16 cellular contexts compared by ENCODE assay signal in the genomic region with DNA sequence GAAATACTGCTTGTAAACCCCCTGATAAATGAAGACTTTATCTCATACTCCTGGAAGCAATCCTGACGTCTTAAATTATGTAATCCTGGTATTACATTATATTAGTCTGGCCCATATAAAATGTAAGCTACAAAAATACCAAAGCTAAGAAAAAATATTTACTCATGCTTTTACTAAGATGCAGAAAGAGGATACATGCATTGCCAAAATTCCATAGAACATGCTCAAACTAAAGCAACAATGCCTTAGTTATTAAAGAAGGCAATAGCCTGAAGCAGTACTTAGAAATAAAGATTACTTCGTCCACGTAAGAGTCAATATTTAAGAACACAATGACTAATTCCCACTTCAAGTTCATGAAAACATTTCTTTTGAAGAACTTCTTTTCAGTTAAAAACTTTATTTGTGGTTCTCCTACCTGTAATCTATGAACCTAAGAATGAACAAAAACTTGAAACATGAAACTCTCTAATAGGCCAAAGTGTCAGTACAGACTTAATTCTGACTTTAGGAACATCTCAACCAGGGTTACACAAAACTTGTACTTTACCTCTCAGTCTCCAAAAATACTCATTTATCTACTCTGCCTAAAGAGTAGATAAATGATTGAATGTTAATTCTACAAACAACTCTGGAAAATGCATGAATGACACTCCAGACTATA.
DNase-seq lines count a peak whose midpoint lies in the region; ATAC-seq, FAIRE-seq and TF ChIP-seq lines count a peak whose summit lies in the region.
"Had no signal": no experiment of that assay in that cellular context is flagged by ENCODE, and none has a peak within 500 bp of the region (broad histone marks: within the 10 kb centered on the region; RNA-seq: fewer than 3 reads in every experiment).

No MANE protein-coding gene starts in this region.

- no peak for TF ChIP-seq CTCF in foreskin keratinocyte (conservative IDR thresholded peaks at IDR 0.05)

- DNase-seq in foreskin keratinocyte (peak; percentile 79 to 86), HTR-8/SVneo (ENCODE audit: insufficient read length, low spot score) (no peak), AG20443 (ENCODE audit: low spot score) (no peak), DMS114 treated with DMSO at 0.1 percent for 48 hours (lab: John Stamatoyannopoulos, UW; ENCODE audit: unreplicated experiment) (no peak), DMS53 treated with DMSO at 0.1 percent for 48 hours (lab: John Stamatoyannopoulos, UW; ENCODE audit: unreplicated experiment) (no peak)
- no peak for DNase-seq in stimulated activated effector memory CD8-positive, alpha-beta T cell treated with anti-CD3 and anti-CD28 coated beads, Interleukin-12 subunit alpha, Interleukin-12 subunit beta, amount 100 ng/mL, for 72 hours (ENCODE audit: low spot score in 2 of 2)
- DNase-seq: activated CD4-positive, alpha-beta memory T cell treated with anti-CD3 and anti-CD28 coated beads, Interleukin-2, amount 10 ng/mL, durations not matched to agents 7 days and 5 days; activated naive CD8-positive, alpha-beta T cell treated with anti-CD3 and anti-CD28 coated beads, Interleukin-2, amount 50 U/mL, for 24 hours; naive thymus-derived CD4-positive, alpha-beta T cell; NCI-H1105 treated with DMSO at 0.1 percent for 48 hours; NCI-H774; retina had no signal

- peak; percentile 72 for ATAC-seq in activated T-helper 17 cell treated with anti-CD3 and anti-CD28 coated beads, Interleukin-2, amount 50 U/mL, for 72 hours (replicated peaks)
- no peak for ATAC-seq in foreskin keratinocyte
- peak; percentile 89 for ATAC-seq in stimulated activated effector memory CD8-positive, alpha-beta T cell treated with anti-CD3 and anti-CD28 coated beads, Interleukin-12 subunit alpha, Interleukin-12 subunit beta, amount 100 ng/mL, for 72 hours
- ATAC-seq: activated naive CD8-positive, alpha-beta T cell treated with anti-CD3 and anti-CD28 coated beads, Interleukin-2, amount 50 U/mL, for 24 hours; naive thymus-derived CD4-positive, alpha-beta T cell had no signal

- no peaks in the 10 kb centered on the region for H3K9me3 Mint-ChIP-seq in activated T-helper 17 cell treated with anti-CD3 and anti-CD28 coated beads, Interleukin-2, amount 50 U/mL, for 72 hours
- no peaks in the 10 kb centered on the region for H3K9me3 Mint-ChIP-seq in stimulated activated effector memory CD8-positive, alpha-beta T cell treated with anti-CD3 and anti-CD28 coated beads, Interleukin-12 subunit alpha, Interleukin-12 subunit beta, amount 100 ng/mL, for 72 hours
- H3K9me3 Mint-ChIP-seq: activated CD4-positive, alpha-beta memory T cell treated with anti-CD3 and anti-CD28 coated beads, Interleukin-2, amount 10 ng/mL, durations not matched to agents 7 days and 5 days; activated naive CD8-positive, alpha-beta T cell treated with anti-CD3 and anti-CD28 coated beads, Interleukin-2, amount 50 U/mL, for 24 hours; central memory CD8-positive, alpha-beta T cell; naive thymus-derived CD4-positive, alpha-beta T cell had no signal

- no peak overlapping the region for H3K27ac Mint-ChIP-seq in activated T-helper 17 cell treated with anti-CD3 and anti-CD28 coated beads, Interleukin-2, amount 50 U/mL, for 72 hours
- no peak overlapping the region for H3K27ac Mint-ChIP-seq in stimulated activated effector memory CD8-positive, alpha-beta T cell treated with anti-CD3 and anti-CD28 coated beads, Interleukin-12 subunit alpha, Interleukin-12 subunit beta, amount 100 ng/mL, for 72 hours
- H3K27ac Mint-ChIP-seq: activated CD4-positive, alpha-beta memory T cell treated with anti-CD3 and anti-CD28 coated beads, Interleukin-2, amount 10 ng/mL, durations not matched to agents 7 days and 5 days; activated naive CD8-positive, alpha-beta T cell treated with anti-CD3 and anti-CD28 coated beads, Interleukin-2, amount 50 U/mL, for 24 hours had no signal

- H3K4me1 ChIP-seq in foreskin keratinocyte: peaks cover 15% of the 10 kb centered on the region
- H3K4me1 ChIP-seq: BLaER1 had no signal

- no peak overlapping the region for H3K4me3 Mint-ChIP-seq in activated T-helper 17 cell treated with anti-CD3 and anti-CD28 coated beads, Interleukin-2, amount 50 U/mL, for 72 hours
- no peak overlapping the region for H3K4me3 Mint-ChIP-seq in stimulated activated effector memory CD8-positive, alpha-beta T cell treated with anti-CD3 and anti-CD28 coated beads, Interleukin-12 subunit alpha, Interleukin-12 subunit beta, amount 100 ng/mL, for 72 hours
- H3K4me3 Mint-ChIP-seq: activated CD4-positive, alpha-beta memory T cell treated with anti-CD3 and anti-CD28 coated beads, Interleukin-2, amount 10 ng/mL, durations not matched to agents 7 days and 5 days; activated naive CD8-positive, alpha-beta T cell treated with anti-CD3 and anti-CD28 coated beads, Interleukin-2, amount 50 U/mL, for 24 hours; central memory CD8-positive, alpha-beta T cell; naive thymus-derived CD4-positive, alpha-beta T cell had no signal

- H3K36me3 Mint-ChIP-seq in activated T-helper 17 cell treated with anti-CD3 and anti-CD28 coated beads, Interleukin-2, amount 50 U/mL, for 72 hours (ENCODE audit: low read depth): peaks cover 57% of the 10 kb centered on the region
- H3K36me3 Mint-ChIP-seq in stimulated activated effector memory CD8-positive, alpha-beta T cell treated with anti-CD3 and anti-CD28 coated beads, Interleukin-12 subunit alpha, Interleukin-12 subunit beta, amount 100 ng/mL, for 72 hours: peaks cover 33% of the 10 kb centered on the region

- FAIRE-seq in G401.6 (lab: Jason Lieb, UNC): peak; percentile 11
- FAIRE-seq in HTR-8/SVneo (lab: Jason Lieb, UNC): no peak

- H3K27me3 ChIP-seq in foreskin keratinocyte: no peaks in the 10 kb centered on the region
- H3K27me3 ChIP-seq: BLaER1 had no signal

- H3K27ac ChIP-seq in foreskin keratinocyte: peak overlapping the region; percentile 32
- H3K27ac ChIP-seq: BLaER1 had no signal

- no peaks in the 10 kb centered on the region for H3K27me3 Mint-ChIP-seq in activated T-helper 17 cell treated with anti-CD3 and anti-CD28 coated beads, Interleukin-2, amount 50 U/mL, for 72 hours
- H3K27me3 Mint-ChIP-seq: activated CD4-positive, alpha-beta memory T cell treated with anti-CD3 and anti-CD28 coated beads, Interleukin-2, amount 10 ng/mL, durations not matched to agents 7 days and 5 days; activated naive CD8-positive, alpha-beta T cell treated with anti-CD3 and anti-CD28 coated beads, Interleukin-2, amount 50 U/mL, for 24 hours; central memory CD8-positive, alpha-beta T cell; naive thymus-derived CD4-positive, alpha-beta T cell had no signal

- H3K4me1 Mint-ChIP-seq in activated T-helper 17 cell treated with anti-CD3 and anti-CD28 coated beads, Interleukin-2, amount 50 U/mL, for 72 hours: peaks cover 5% of the 10 kb centered on the region
- peaks cover 6% of the 10 kb centered on the region for H3K4me1 Mint-ChIP-seq in stimulated activated effector memory CD8-positive, alpha-beta T cell treated with anti-CD3 and anti-CD28 coated beads, Interleukin-12 subunit alpha, Interleukin-12 subunit beta, amount 100 ng/mL, for 72 hours

Comparison
In these comparisons a context has a peak if more than half of its experiments do, and no peak if none do; other contexts are left out.
1. DNase-seq: peak in foreskin keratinocyte (2 of 2); none in stimulated activated effector memory CD8-positive, alpha-beta T cell treated with anti-CD3 and anti-CD28 coated beads, Interleukin-12 subunit alpha, Interleukin-12 subunit beta, amount 100 ng/mL, for 72 hours (0 of 2), HTR-8/SVneo (single experiment), AG20443 (single experiment), DMS114 treated with DMSO at 0.1 percent for 48 hours (single experiment) and DMS53 treated with DMSO at 0.1 percent for 48 hours (single experiment).